Comparison of ENCODE assay signal across 28 cellular contexts in genomic region chr1:194322751-194323150, GRCh38.
"Had no signal": no experiment of that assay in that cellular context is flagged by ENCODE, and none has a peak within 500 bp of the region (broad histone marks: within the 10 kb centered on the region; RNA-seq: fewer than 3 reads in every experiment).

No MANE protein-coding gene starts in this region.

- H3K27ac ChIP-seq: left ventricle myocardium inferior, neural progenitor cell, pancreas, prostate gland, skin epidermis, stomach, thoracic aorta, tibial artery, upper lobe of right lung had no signal

- H3K9me3 ChIP-seq: left ventricle myocardium inferior, pancreas, prostate gland, stomach, thoracic aorta, tibial artery, upper lobe of right lung had no signal

- H3K4me2 ChIP-seq: neural progenitor cell had no signal

- ATAC-seq: natural killer cell; pancreas; right cardiac atrium; sciatic nerve; stimulated activated naive B cell treated with anti-CD40 and anti-IgM and Interleukin-4, amounts not matched to agents 10 μg/mL and 1 μg/mL and 100 μg/mL, for 72 hours; stimulated activated naive CD8-positive, alpha-beta T cell treated with anti-CD3 and anti-CD28 coated beads, Interleukin-15, Interleukin-2, amounts not matched to agents 100 U/mL and 50 U/mL, for 24 hours; upper lobe of right lung had no signal

- FAIRE-seq: islet of Langerhans, pancreas, urothelium cell line had no signal

- H3K9ac ChIP-seq: neural progenitor cell had no signal

- H3K36me3 ChIP-seq: left ventricle myocardium inferior, neural progenitor cell, pancreas, prostate gland, stomach, thoracic aorta, tibial artery, upper lobe of right lung had no signal

- DNase-seq: hypothalamus; immature natural killer cell; left ventricle myocardium inferior; mesendoderm; naive B cell; natural killer cell; nephron progenitor cell; pancreas; posterior cingulate gyrus; retina; right cardiac atrium; stimulated activated CD4-positive, alpha-beta T cell treated with anti-CD3 and anti-CD28 coated beads, Interleukin-12 subunit alpha, Interleukin-12 subunit beta, amount 100 ng/mL, for 4 hours; stimulated activated CD4-positive, alpha-beta T cell treated with anti-CD3 and anti-CD28 coated beads, Interleukin-15, amount 100 ng/mL, for 24 hours; stimulated activated CD4-positive, alpha-beta T cell treated with anti-CD3 and anti-CD28 coated beads, Interleukin-2, amount 100 ng/mL, for 24 hours; stimulated activated CD4-positive, alpha-beta T cell treated with anti-CD3 and anti-CD28 coated beads, Interleukin-4, amount 100 ng/mL, for 1 hour; stimulated activated naive B cell treated with anti-CD40 and anti-IgM and Interleukin-4, amounts not matched to agents 10 μg/mL and 1 μg/mL and 100 μg/mL, for 72 hours; stimulated activated naive CD8-positive, alpha-beta T cell treated with anti-CD3 and anti-CD28 coated beads, Interleukin-15, Interleukin-2, amounts not matched to agents 100 U/mL and 50 U/mL, for 24 hours; stomach; tibial artery; upper lobe of right lung had no signal

- H2AFZ ChIP-seq: neural progenitor cell had no signal

- H3K4me1 ChIP-seq: left ventricle myocardium inferior, neural progenitor cell, pancreas, prostate gland, stomach, tibial artery, upper lobe of right lung had no signal

- H3K4me3 ChIP-seq: left ventricle myocardium inferior, lung, neural progenitor cell, pancreas, prostate gland, skin epidermis, stomach, thoracic aorta, tibial artery, upper lobe of right lung had no signal

- H3K27me3 ChIP-seq: neural progenitor cell, pancreas, stomach, tibial artery, upper lobe of right lung had no signal
